In genomic region chr2:144693179-144693578, GRCh38 we compare ENCODE assay signal across 23 cellular contexts.
DNase-seq lines count a peak whose midpoint lies in the region; ATAC-seq and TF ChIP-seq lines count a peak whose summit lies in the region.
"Had no signal": no experiment of that assay in that cellular context is flagged by ENCODE, and none has a peak within 500 bp of the region (broad histone marks: within the 10 kb centered on the region; RNA-seq: fewer than 3 reads in every experiment).

No MANE protein-coding gene starts in this region.

- no peaks in the 10 kb centered on the region for H3K36me3 Mint-ChIP-seq in activated CD4-positive, alpha-beta T cell treated with anti-CD3 and anti-CD28 coated beads, Interleukin-2, amount 10 ng/mL, durations not matched to agents 24 days and 14 days (ENCODE audit: low read depth)

- H3K27ac Mint-ChIP-seq in activated CD4-positive, alpha-beta T cell treated with anti-CD3 and anti-CD28 coated beads, Interleukin-2, amount 10 ng/mL, durations not matched to agents 24 days and 14 days, result no peak overlapping the region
- H3K27ac Mint-ChIP-seq: CD4-positive, alpha-beta T cell; HFFc6 had no signal

- H3K27ac ChIP-seq in right atrium auricular region (no peak overlapping the region), Karpas-422 (ENCODE audit: low read length) (peak overlapping the region; percentile 94), neutrophil (peak overlapping the region; percentile 56)
- H3K27ac ChIP-seq: Peyer's patch had no signal

- no peaks in the 10 kb centered on the region for H3K9me2 ChIP-seq in Karpas-422 (replicated peaks; ENCODE audit: insufficient read depth, low read length)

- H4K20me1 ChIP-seq in Karpas-422 (ENCODE audit: insufficient read depth, low read depth, low read length), result no peaks in the 10 kb centered on the region

- ATAC-seq in Right ventricle myocardium superior (ENCODE audit: poor library complexity), result peak; percentile 59
- peak; percentile 41 to 67 for ATAC-seq in left cardiac atrium
- ATAC-seq: GM12878 had no signal

- peak overlapping the region; percentile 39 for H2AFZ ChIP-seq in Karpas-422 (ENCODE audit: low read length)

- no peaks in the 10 kb centered on the region for H3K79me2 ChIP-seq in Karpas-422 (ENCODE audit: low read length)

- no peak overlapping the region for H3K9ac ChIP-seq in Karpas-422 (ENCODE audit: low read length)

- H3K36me3 ChIP-seq in right atrium auricular region, result no peaks in the 10 kb centered on the region
- no peaks in the 10 kb centered on the region for H3K36me3 ChIP-seq in Karpas-422 (ENCODE audit: insufficient read depth, low read length)
- no peaks in the 10 kb centered on the region for H3K36me3 ChIP-seq in neutrophil
- H3K36me3 ChIP-seq: HAP-1, Peyer's patch had no signal

- intact Hi-C loops in Right ventricle myocardium superior (cut with DNase I), result no loop called here
- intact Hi-C loops in left cardiac atrium (cut with DNase I), result no loop called here
- intact Hi-C loops in activated CD4-positive, alpha-beta T cell treated with anti-CD3 and anti-CD28 coated beads, Interleukin-2, amount 10 ng/mL, durations not matched to agents 24 days and 14 days (cut with micrococcal nuclease), result no loop called here

- H3K4me3 ChIP-seq in right atrium auricular region, result no peak overlapping the region
- no peak overlapping the region for H3K4me3 ChIP-seq in Karpas-422 (ENCODE audit: low read length)
- no peak overlapping the region for H3K4me3 ChIP-seq in neutrophil (ENCODE audit: low read depth in 1 of 2, low read length in 1 of 2)
- H3K4me3 ChIP-seq: GM12878, HAP-1, Peyer's patch had no signal

- H3K4me1 ChIP-seq in right atrium auricular region (no peaks in the 10 kb centered on the region), Karpas-422 (ENCODE audit: low read length) (peaks cover 55% of the 10 kb centered on the region), neutrophil (ENCODE audit: control insufficient read depth in 1 of 2, insufficient read depth in 1 of 2, low read depth in 1 of 2, low read length in 1 of 2) (peaks cover 34 to 40% of the 10 kb centered on the region in 2 experiments)
- H3K4me1 ChIP-seq: HAP-1, Peyer's patch had no signal

- peaks cover 2% of the 10 kb centered on the region for H3K27me3 Mint-ChIP-seq in activated CD4-positive, alpha-beta T cell treated with anti-CD3 and anti-CD28 coated beads, Interleukin-2, amount 10 ng/mL, durations not matched to agents 24 days and 14 days

- H3K4me1 Mint-ChIP-seq in activated CD4-positive, alpha-beta T cell treated with anti-CD3 and anti-CD28 coated beads, Interleukin-2, amount 10 ng/mL, durations not matched to agents 24 days and 14 days, result no peaks in the 10 kb centered on the region

- H3K27me3 ChIP-seq in right atrium auricular region (no peaks in the 10 kb centered on the region), Karpas-422 (ENCODE audit: low read length) (no peaks in the 10 kb centered on the region), neutrophil (no peaks in the 10 kb centered on the region)
- H3K27me3 ChIP-seq: Peyer's patch had no signal

- no peak overlapping the region for H3K4me2 ChIP-seq in Karpas-422 (ENCODE audit: low read depth, low read length, poor library complexity, severe bottlenecking)

- no peaks in the 10 kb centered on the region for H3K9me3 ChIP-seq in right atrium auricular region
- H3K9me3 ChIP-seq in Karpas-422 (ENCODE audit: low read length), result no peaks in the 10 kb centered on the region
- H3K9me3 ChIP-seq in neutrophil, result no peaks in the 10 kb centered on the region
- H3K9me3 ChIP-seq: HAP-1, Peyer's patch had no signal

- DNase-seq in Right ventricle myocardium superior (no peak), right atrium auricular region (ENCODE audit: low spot score) (no peak), Karpas-422 (no peak), left cardiac atrium (no peak), T-helper 1 cell (no peak), GDM1 (lab: John Stamatoyannopoulos, UW) (no peak)
- DNase-seq in activated CD4-positive, alpha-beta T cell treated with anti-CD3 and anti-CD28 coated beads, Interleukin-2, amount 10 ng/mL, durations not matched to agents 24 days and 14 days, result no peak
- DNase-seq: CD4-positive, alpha-beta T cell; COR-L47; DMS53; GOT3; HFFc6; KG1; MM.1S; NCI-H1417; NCI-H1694; NCI-H2029 treated with DMSO at 0.1 percent for 48 hours; NCI-H2227 treated with DMSO at 0.1 percent for 48 hours; NCI-H69; Peyer's patch had no signal

- no peak overlapping the region for H3K4me3 Mint-ChIP-seq in activated CD4-positive, alpha-beta T cell treated with anti-CD3 and anti-CD28 coated beads, Interleukin-2, amount 10 ng/mL, durations not matched to agents 24 days and 14 days
- H3K4me3 Mint-ChIP-seq: CD4-positive, alpha-beta T cell; HFFc6 had no signal

- TF ChIP-seq CTCF in right atrium auricular region (IDR thresholded peaks at IDR 0.05) (no peak), neutrophil (IDR thresholded peaks at IDR 0.05) (no peak)

- H3K9me3 Mint-ChIP-seq in activated CD4-positive, alpha-beta T cell treated with anti-CD3 and anti-CD28 coated beads, Interleukin-2, amount 10 ng/mL, durations not matched to agents 24 days and 14 days, result no peaks in the 10 kb centered on the region
- H3K9me3 Mint-ChIP-seq: CD4-positive, alpha-beta T cell; HFFc6 had no signal

Comparison
In these comparisons a context has a peak if more than half of its experiments do, and no peak if none do; other contexts are left out.
1. H3K27ac ChIP-seq: peak in Karpas-422 (single experiment) and neutrophil (single experiment); none in right atrium auricular region (0 of 2).